1 cellular context compared by ENCODE assay signal in genomic region chrX:41718481-41719245, GRCh38.
TF ChIP-seq lines count a peak whose summit lies in the region.

No MANE protein-coding gene starts in this region.

TF ChIP-seq in HepG2, 621 proteins besides CTCF, POLR2A, EP300 and RAD21:
- TF ChIP-seq ZNF296 (CRISPR knock-in tag; conservative IDR thresholded peaks at IDR 0.05) (no peak), AGO2 (optimal IDR thresholded peaks at IDR 0.05; ENCODE audit: low read depth, low read length) (no peak), ZSCAN25 (CRISPR knock-in tag; IDR thresholded peaks at IDR 0.05) (no peak), KLF16 (CRISPR knock-in tag; IDR thresholded peaks at IDR 0.05) (no peak), TCF12 (IDR thresholded peaks at IDR 0.05) (no peak), TCF12 (CRISPR knock-in tag; IDR thresholded peaks at IDR 0.05) (no peak), ZNF883 (CRISPR knock-in tag; IDR thresholded peaks at IDR 0.05; ENCODE audit: not compliant biosample characterization) (no peak), MED8 (CRISPR knock-in tag; IDR thresholded peaks at IDR 0.05; ENCODE audit: insufficient replicate concordance) (no peak), CAMTA2 (CRISPR knock-in tag; IDR thresholded peaks at IDR 0.05; ENCODE audit: borderline replicate concordance) (no peak), STAG1 (CRISPR knock-in tag; IDR thresholded peaks at IDR 0.05) (no peak), ZNF556 (CRISPR knock-in tag; IDR thresholded peaks at IDR 0.05; ENCODE audit: borderline replicate concordance) (no peak), RBM39 (IDR thresholded peaks at IDR 0.05; ENCODE audit: low read depth, low read length, poor library complexity, severe bottlenecking) (no peak), IKZF4 (CRISPR knock-in tag; IDR thresholded peaks at IDR 0.05; ENCODE audit: borderline replicate concordance, low read depth, not compliant biosample characterization) (no peak), CBFB (CRISPR knock-in tag; IDR thresholded peaks at IDR 0.05) (no peak), E2F1 (CRISPR knock-in tag; IDR thresholded peaks at IDR 0.05) (no peak), CREB1 (IDR thresholded peaks at IDR 0.05) (no peak), CREB1 (CRISPR knock-in tag; IDR thresholded peaks at IDR 0.05) (no peak), RELA (CRISPR knock-in tag; IDR thresholded peaks at IDR 0.05) (no peak), PAWR (CRISPR knock-in tag; IDR thresholded peaks at IDR 0.05; ENCODE audit: borderline replicate concordance) (no peak), GLMP (CRISPR knock-in tag; IDR thresholded peaks at IDR 0.05; ENCODE audit: borderline replicate concordance) (no peak), PCBP1 (IDR thresholded peaks at IDR 0.05; ENCODE audit: borderline replicate concordance, low read depth, low read length) (no peak)
